Comparison of ENCODE assay signal across 32 cellular contexts in genomic region chr7:65896279-65896678, GRCh38.
"Had no signal": no experiment of that assay in that cellular context is flagged by ENCODE, and none has a peak within 500 bp of the region (broad histone marks: within the 10 kb centered on the region; RNA-seq: fewer than 3 reads in every experiment).

No MANE protein-coding gene starts in this region.

- ATAC-seq: naive thymus-derived CD8-positive, alpha-beta T cell; natural killer cell treated with Interleukin-12 subunit alpha and Interleukin-12 subunit beta and Interleukin-15 and Interleukin-18, amount 100 ng/mL, for 72 hours; psoas muscle; right cardiac atrium; sciatic nerve; stimulated activated memory B cell treated with anti-CD40 and anti-IgM and Interleukin-4, amounts not matched to agents 10 μg/mL and 1 μg/mL and 100 μg/mL, for 72 hours; stimulated activated naive CD8-positive, alpha-beta T cell treated with anti-CD3 and anti-CD28 coated beads, Interleukin-15, amount 100 ng/mL, for 72 hours; stimulated activated naive CD8-positive, alpha-beta T cell treated with anti-CD3 and anti-CD28 coated beads, Interleukin-15, Interleukin-2, amounts not matched to agents 100 U/mL and 50 U/mL, for 24 hours; upper lobe of right lung had no signal

- H3K4me3 Mint-ChIP-seq: naive thymus-derived CD8-positive, alpha-beta T cell; natural killer cell treated with Interleukin-12 subunit alpha and Interleukin-12 subunit beta and Interleukin-15 and Interleukin-18, amount 100 ng/mL, for 72 hours; nephron progenitor cell; neural crest cell; stimulated activated memory B cell treated with anti-CD40 and anti-IgM and Interleukin-4, amounts not matched to agents 10 μg/mL and 1 μg/mL and 100 μg/mL, for 72 hours; stimulated activated naive CD8-positive, alpha-beta T cell treated with anti-CD3 and anti-CD28 coated beads, Interleukin-15, amount 100 ng/mL, for 72 hours; type B pancreatic cell had no signal

- H2AFZ ChIP-seq: parathyroid adenoma had no signal

- H3K4me1 Mint-ChIP-seq: nephron progenitor cell; stimulated activated naive CD8-positive, alpha-beta T cell treated with anti-CD3 and anti-CD28 coated beads, Interleukin-15, amount 100 ng/mL, for 72 hours had no signal

- H3K27me3 Mint-ChIP-seq: naive thymus-derived CD8-positive, alpha-beta T cell; natural killer cell treated with Interleukin-12 subunit alpha and Interleukin-12 subunit beta and Interleukin-15 and Interleukin-18, amount 100 ng/mL, for 72 hours; progenitor cell of endocrine pancreas; stimulated activated memory B cell treated with anti-CD40 and anti-IgM and Interleukin-4, amounts not matched to agents 10 μg/mL and 1 μg/mL and 100 μg/mL, for 72 hours; stimulated activated naive CD8-positive, alpha-beta T cell treated with anti-CD3 and anti-CD28 coated beads, Interleukin-15, amount 100 ng/mL, for 72 hours; type B pancreatic cell had no signal

- DNase-seq: naive thymus-derived CD8-positive, alpha-beta T cell; nephron progenitor cell; occipital lobe; ovary; posterior cingulate gyrus; psoas muscle; right cardiac atrium; spleen; stimulated activated CD4-positive, alpha-beta T cell treated with anti-CD3 and anti-CD28 coated beads, Interleukin-12 subunit alpha, Interleukin-12 subunit beta, amount 100 ng/mL, for 4 hours; stimulated activated CD4-positive, alpha-beta T cell treated with anti-CD3 and anti-CD28 coated beads, Interleukin-1b, Interleukin-23, amount 100 ng/mL, for 48 hours; stimulated activated CD4-positive, alpha-beta T cell treated with anti-CD3 and anti-CD28 coated beads, Interleukin-4, amount 100 ng/mL, for 1 hour; stimulated activated CD4-positive, alpha-beta T cell treated with anti-CD3 and anti-CD28 coated beads, Interleukin-4, amount 100 ng/mL, for 4 hours; stimulated activated CD8-positive, alpha-beta memory T cell treated with anti-CD3 and anti-CD28 coated beads, Interleukin-4, amount 100 ng/mL, for 48 hours; stimulated activated naive CD4-positive, alpha-beta T cell; stimulated activated naive CD8-positive, alpha-beta T cell treated with anti-CD3 and anti-CD28 coated beads, Interleukin-15, amount 100 ng/mL, for 72 hours; stimulated activated naive CD8-positive, alpha-beta T cell treated with anti-CD3 and anti-CD28 coated beads, Interleukin-15, Interleukin-2, amounts not matched to agents 100 U/mL and 50 U/mL, for 24 hours; substantia nigra; testis; tibial artery; transverse colon; upper lobe of right lung; uterus had no signal

- H3K27ac Mint-ChIP-seq: naive thymus-derived CD8-positive, alpha-beta T cell; natural killer cell treated with Interleukin-12 subunit alpha and Interleukin-12 subunit beta and Interleukin-15 and Interleukin-18, amount 100 ng/mL, for 72 hours; nephron progenitor cell; progenitor cell of endocrine pancreas; stimulated activated memory B cell treated with anti-CD40 and anti-IgM and Interleukin-4, amounts not matched to agents 10 μg/mL and 1 μg/mL and 100 μg/mL, for 72 hours; stimulated activated naive CD8-positive, alpha-beta T cell treated with anti-CD3 and anti-CD28 coated beads, Interleukin-15, amount 100 ng/mL, for 72 hours; type B pancreatic cell had no signal

- H3K9me3 Mint-ChIP-seq: natural killer cell treated with Interleukin-12 subunit alpha and Interleukin-12 subunit beta and Interleukin-15 and Interleukin-18, amount 100 ng/mL, for 72 hours; neural crest cell had no signal

- H3K27ac ChIP-seq: ovary, parathyroid adenoma, psoas muscle, skin epidermis, spleen, suprapubic skin, testis, tibial artery, transverse colon, upper lobe of right lung, uterus had no signal

- H3K4me3 ChIP-seq: ovary, psoas muscle, skin epidermis, smooth muscle cell, spleen, suprapubic skin, testis, tibial artery, transverse colon, upper lobe of right lung, uterus had no signal

- H3K9me3 ChIP-seq: ovary, psoas muscle, suprapubic skin, testis, tibial artery, transverse colon, upper lobe of right lung, uterus had no signal

- H3K9ac ChIP-seq: parathyroid adenoma had no signal

- H3K36me3 ChIP-seq: ovary, suprapubic skin, tibial artery, transverse colon, uterus had no signal

- H3K4me1 ChIP-seq: parathyroid adenoma, suprapubic skin, testis, tibial artery, uterus had no signal

- H3K4me2 ChIP-seq: smooth muscle cell had no signal

- H3K27me3 ChIP-seq: ovary, spleen, suprapubic skin, testis, tibial artery, transverse colon, upper lobe of right lung, uterus had no signal
